10 cellular contexts compared by ENCODE assay signal in the genomic region with DNA sequence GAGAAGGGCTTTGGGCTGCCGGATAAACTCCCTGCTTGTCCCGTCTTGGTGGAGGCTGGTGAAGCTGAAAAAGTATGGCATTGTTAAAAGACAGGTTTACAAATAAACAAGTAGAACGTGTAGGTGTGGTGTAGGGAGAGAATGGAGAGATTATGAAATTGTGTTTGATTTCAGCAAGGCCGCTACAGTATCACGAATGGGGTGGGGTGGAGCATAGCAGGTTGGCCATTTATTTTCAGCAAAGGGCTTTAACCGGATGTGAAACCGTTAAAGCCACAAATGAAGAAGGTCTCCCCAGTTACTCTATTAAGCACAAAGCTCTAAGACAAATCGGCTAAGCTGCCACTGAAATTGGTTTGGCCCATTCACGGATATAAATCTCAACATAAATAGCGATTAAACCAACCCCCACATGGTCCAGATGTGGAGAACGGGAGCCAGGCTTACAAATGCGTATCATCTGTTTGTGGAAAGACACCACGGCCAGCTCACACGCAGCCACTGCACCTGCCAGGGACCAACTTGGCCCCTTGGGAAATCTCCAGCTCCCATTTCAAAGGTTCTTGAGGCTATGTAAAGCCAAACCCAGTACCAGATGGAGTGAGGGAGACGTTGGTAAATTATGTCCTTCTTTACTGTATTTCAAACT.
DNase-seq lines count a peak whose midpoint lies in the region; ATAC-seq, FAIRE-seq and TF ChIP-seq lines count a peak whose summit lies in the region.
"Had no signal": no experiment of that assay in that cellular context is flagged by ENCODE, and none has a peak within 500 bp of the region (broad histone marks: within the 10 kb centered on the region; RNA-seq: fewer than 3 reads in every experiment).

No MANE protein-coding gene starts in this region.

- CTCF ChIA-PET in HepG2 (lab: Yijun Ruan, JAX; ENCODE audit: low intra/inter-chr PET ratio, low total read pairs) = no interaction called here
- CTCF ChIA-PET in OCI-LY7 (lab: Charles Lee; ENCODE audit: unreplicated experiment) = interaction anchor here (0.9 to 2.6 kb wide), 2 partner anchors 9 to 75 kb away, joined by 3 to 11 read pairs; no protein-coding TSS in a partner anchor
- CTCF ChIA-PET in HEK293T (lab: Yijun Ruan, JAX) = interaction anchor here (0.6 kb wide), 1 partner anchor 358 kb away, joined by 3 read pairs; no protein-coding TSS in a partner anchor

- DNase-seq in HepG2 (ENCODE audit: low spot score) = no peak
- DNase-seq in right lobe of liver = no peak
- peak; percentile 93 for DNase-seq in OCI-LY7 (ENCODE audit: low spot score)
- no peak for DNase-seq in islet precursor cell
- DNase-seq in COLO829 (ENCODE audit: low spot score) = no peak
- no peak for DNase-seq in SW 1271 (lab: John Stamatoyannopoulos, UW)
- no peak for DNase-seq in HEK293T (ENCODE audit: extremely low spot score)
- DNase-seq: activated CD8-positive, alpha-beta memory T cell treated with anti-CD3 and anti-CD28 coated beads, Interleukin-2, amount 50 U/mL, for 4 hours had no signal

- TF ChIP-seq CTCF in HepG2 (CRISPR knock-in tag; IDR thresholded peaks at IDR 0.05) (no peak), right lobe of liver (IDR thresholded peaks at IDR 0.05) (no peak), OCI-LY7 (conservative IDR thresholded peaks at IDR 0.05; ENCODE audit: low read length) (no peak)

- WGBS in HepG2 (ENCODE audit: low lambda C conversion rate) = 96% methylated on average over 15 of the region's 15 CpGs
- 84% methylated on average over 15 of the region's 15 CpGs for WGBS in right lobe of liver (ENCODE audit: insufficient coverage, low coverage, low lambda C conversion rate, missing lambda C conversion rate)

- no TSS peak for BruUV-seq in HepG2 (replicated peaks; lab: Mats Ljungman, UMichigan)
- BruUV-seq in OCI-LY7 (replicated peaks; lab: Mats Ljungman, UMichigan) = no TSS peak

- POLR2A ChIA-PET in HepG2 (lab: Yijun Ruan, JAX) (interaction anchor here (0.6 kb wide), 1 partner anchor 59 kb away, joined by 3 read pairs; no protein-coding TSS in a partner anchor), OCI-LY7 (lab: Charles Lee) (interaction anchor here (0.7 to 2.8 kb wide), 5 partner anchors 11 to 240 kb away, joined by 3 to 15 read pairs (median 3); partner anchors contain the start of gene ZMYND8), HEK293T (lab: Yijun Ruan, JAX) (no interaction called here)

- FAIRE-seq in HepG2 (lab: Jason Lieb, UNC) = no peak

- H3K27ac ChIP-seq in HepG2 (ENCODE audit: extremely low read length, insufficient read depth, low read length) (no peak overlapping the region), right lobe of liver (no peak overlapping the region), OCI-LY7 (ENCODE audit: low read depth, low read length, poor library complexity, severe bottlenecking) (peak overlapping the region; percentile 99)
- H3K27ac ChIP-seq: C4-2B had no signal

- H3K79me2 ChIP-seq in HepG2 (ENCODE audit: insufficient read depth, low read length) = peaks cover 59% of the 10 kb centered on the region
- peaks cover 78% of the 10 kb centered on the region for H3K79me2 ChIP-seq in OCI-LY7 (ENCODE audit: insufficient read depth, low read depth, low read length)

- TF ChIP-seq POLR2A in HepG2 (IDR thresholded peaks at IDR 0.05; ENCODE audit: insufficient read depth in 1 of 2, low read depth in 2 of 2, low read length in 2 of 2) (no peak), right lobe of liver (IDR thresholded peaks at IDR 0.05) (no peak)

- H4K20me1 ChIP-seq in HepG2 (ENCODE audit: insufficient read depth, low read length) (peaks cover 63% of the 10 kb centered on the region), OCI-LY7 (ENCODE audit: insufficient read depth, low read length) (no peaks in the 10 kb centered on the region)

- no peak for ATAC-seq in HepG2
- ATAC-seq in right lobe of liver = no peak
- peak; percentile 56 for ATAC-seq in HG03280 (IDR thresholded peaks at IDR 0.05; ENCODE audit: unreplicated experiment)

- H3K4me2 ChIP-seq in HepG2 (ENCODE audit: low read depth, low read length) (no peak overlapping the region), OCI-LY7 (ENCODE audit: low read length) (peak overlapping the region; percentile 96)

- intact Hi-C loops in HepG2 (cut with micrococcal nuclease; ENCODE audit: unreplicated experiment) (no loop called here), right lobe of liver (cut with DNase I) (no loop called here), OCI-LY7 (cut with micrococcal nuclease; ENCODE audit: unreplicated experiment) (loop anchor here (2.0 kb wide), 1 partner anchor 94 kb away; the partner anchor contains the start of gene ZMYND8)

- H3K4me1 ChIP-seq in HepG2 (ENCODE audit: insufficient read depth, low read length) = peaks cover 29% of the 10 kb centered on the region; the same call in 1 of the 2 replicates
- H3K4me1 ChIP-seq in right lobe of liver = no peaks in the 10 kb centered on the region
- H3K4me1 ChIP-seq in OCI-LY7 (ENCODE audit: insufficient read depth, low read length, poor library complexity, severe bottlenecking) = peaks cover 89% of the 10 kb centered on the region

- no peak for TF ChIP-seq EP300 in HepG2 (IDR thresholded peaks at IDR 0.05; ENCODE audit: low read depth in 2 of 2, low read length in 2 of 2)
- no peak for TF ChIP-seq EP300 in HepG2 (CRISPR knock-in tag; IDR thresholded peaks at IDR 0.05; ENCODE audit: borderline replicate concordance)

- H2AFZ ChIP-seq in HepG2 (ENCODE audit: low read length) (no peak overlapping the region), OCI-LY7 (ENCODE audit: low read length) (peak overlapping the region; percentile 7; the same call in 1 of the 2 replicates)

- H3K36me3 ChIP-seq in HepG2 (replicated peaks in 1 of 2; ENCODE audit: control insufficient read depth in 1 of 2, insufficient read depth in 2 of 2, low read length in 2 of 2) = peaks cover 72 to 96% of the 10 kb centered on the region in 2 experiments
- peaks cover 0 to 11% (median 5%) of the 10 kb centered on the region in 4 donors for H3K36me3 ChIP-seq in right lobe of liver
- H3K36me3 ChIP-seq in OCI-LY7 (ENCODE audit: insufficient read depth, low read length) = peaks cover 84% of the 10 kb centered on the region

- in situ Hi-C loops in HepG2 (cut with HindIII; ENCODE audit: extremely low pct_ligation_motif_present, low pct_unique_long_range_greater_than_20kb) = no loop called here

- no peak for TF ChIP-seq RAD21 in HepG2 (CRISPR knock-in tag; IDR thresholded peaks at IDR 0.05)

- no peak overlapping the region for H3K9ac ChIP-seq in HepG2 (ENCODE audit: insufficient read depth, low read depth, low read length)

- H3K9me3 ChIP-seq in HepG2 (ENCODE audit: low read length) (no peaks in the 10 kb centered on the region), right lobe of liver (no peaks in the 10 kb centered on the region), OCI-LY7 (ENCODE audit: low read length) (no peaks in the 10 kb centered on the region)

- H3K27me3 ChIP-seq in HepG2 (ENCODE audit: control insufficient read depth in 1 of 2, insufficient read depth in 2 of 2, low read length in 2 of 2) (no peaks in the 10 kb centered on the region), right lobe of liver (no peaks in the 10 kb centered on the region)

- H3K4me3 ChIP-seq in HepG2 (replicated peaks in 1 of 3; ENCODE audit: insufficient read depth in 1 of 3, low read depth in 2 of 3, low read length in 3 of 3) (no peak overlapping the region), right lobe of liver (no peak overlapping the region), OCI-LY7 (ENCODE audit: low read depth, low read length, poor library complexity, severe bottlenecking) (peak overlapping the region; percentile 62)

- H3K9me2 ChIP-seq in OCI-LY7 (ENCODE audit: insufficient read depth, low read length) = no peaks in the 10 kb centered on the region

TF ChIP-seq in HepG2, 621 proteins besides CTCF, POLR2A, EP300 and RAD21:
- peak; percentile 24 for TF ChIP-seq AGO2 (optimal IDR thresholded peaks at IDR 0.05; ENCODE audit: low read depth, low read length)
- TF ChIP-seq NFIC (IDR thresholded peaks at IDR 0.05; ENCODE audit: low read length) = no peak
- TF ChIP-seq STAT5B (CRISPR knock-in tag; IDR thresholded peaks at IDR 0.05) = no peak
TF ChIP-seq in HepG2: peak in this region for 1.

TF ChIP-seq in HEK293T, 16 proteins besides CTCF, POLR2A, EP300 and RAD21:
- TF ChIP-seq, protein P1, sequence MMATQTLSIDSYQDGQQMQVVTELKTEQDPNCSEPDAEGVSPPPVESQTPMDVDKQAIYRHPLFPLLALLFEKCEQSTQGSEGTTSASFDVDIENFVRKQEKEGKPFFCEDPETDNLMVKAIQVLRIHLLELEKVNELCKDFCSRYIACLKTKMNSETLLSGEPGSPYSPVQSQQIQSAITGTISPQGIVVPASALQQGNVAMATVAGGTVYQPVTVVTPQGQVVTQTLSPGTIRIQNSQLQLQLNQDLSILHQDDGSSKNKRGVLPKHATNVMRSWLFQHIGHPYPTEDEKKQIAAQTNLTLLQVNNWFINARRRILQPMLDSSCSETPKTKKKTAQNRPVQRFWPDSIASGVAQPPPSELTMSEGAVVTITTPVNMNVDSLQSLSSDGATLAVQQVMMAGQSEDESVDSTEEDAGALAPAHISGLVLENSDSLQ (IDR thresholded peaks at IDR 0.05) = no peak
- TF ChIP-seq LEF1 (IDR thresholded peaks at IDR 0.05; ENCODE audit: borderline replicate concordance) = no peak
